In genomic region chr21:33078907-33079582, GRCh38 we compare ENCODE assay signal across 8 cellular contexts. TPM values are rescaled to one million over a fixed set of nuclear protein-coding genes. Genes with fewer than 3 reads are reported as not detected.
DNase-seq lines count a peak whose midpoint lies in the region; ATAC-seq and TF ChIP-seq lines count a peak whose summit lies in the region.

No MANE protein-coding gene starts in this region.

- no peak for TF ChIP-seq CTCF in GM10266 (IDR thresholded peaks at IDR 0.05; ENCODE audit: control insufficient read depth, insufficient read depth, low read depth, missing control alignments)
- no peak for TF ChIP-seq CTCF in hepatocyte (IDR thresholded peaks at IDR 0.05; ENCODE audit: poor library complexity)
- no peak for TF ChIP-seq CTCF in type B pancreatic cell (conservative IDR thresholded peaks at IDR 0.05)

- DNase-seq in GM10266 (ENCODE audit: extremely low spot score) (peak; percentile 82), hepatocyte (ENCODE audit: low spot score) (peak; percentile 62), type B pancreatic cell (ENCODE audit: extremely low spot score, unreplicated experiment) (no peak), retina (no peak), NCI-H1930 (lab: John Stamatoyannopoulos, UW) (no peak)
- peak; percentile 46 for DNase-seq in activated CD4-positive, alpha-beta memory T cell treated with anti-CD3 and anti-CD28 coated beads for 36 hours

- no peaks in the 10 kb centered on the region for H3K36me3 ChIP-seq in hepatocyte (replicated peaks; ENCODE audit: insufficient read depth, low read depth)

- H2AFZ ChIP-seq in hepatocyte, result no peak overlapping the region

- no peak overlapping the region for H3K4me3 Mint-ChIP-seq in activated CD4-positive, alpha-beta memory T cell treated with anti-CD3 and anti-CD28 coated beads for 36 hours
- peak overlapping the region; percentile 39 for H3K4me3 Mint-ChIP-seq in type B pancreatic cell

- POLR2A ChIA-PET in activated CD4-positive, alpha-beta memory T cell treated with anti-CD3 and anti-CD28 coated beads for 36 hours (lab: Charles Lee), result no interaction called here

- no peaks in the 10 kb centered on the region for H3K9me3 ChIP-seq in hepatocyte (ENCODE audit: low read depth)

- ATAC-seq in GM21381 (IDR thresholded peaks at IDR 0.05; ENCODE audit: unreplicated experiment) (peak; percentile 95), HG03521 (IDR thresholded peaks at IDR 0.05; ENCODE audit: unreplicated experiment) (peak; percentile 95)

- no peak overlapping the region for H3K4me2 ChIP-seq in hepatocyte

- no peaks in the 10 kb centered on the region for H4K20me1 ChIP-seq in hepatocyte (ENCODE audit: insufficient read depth, poor library complexity, severe bottlenecking)

- no peaks in the 10 kb centered on the region for H3K36me3 Mint-ChIP-seq in activated CD4-positive, alpha-beta memory T cell treated with anti-CD3 and anti-CD28 coated beads for 36 hours
- no peaks in the 10 kb centered on the region for H3K36me3 Mint-ChIP-seq in type B pancreatic cell

- CTCF ChIA-PET in activated CD4-positive, alpha-beta memory T cell treated with anti-CD3 and anti-CD28 coated beads for 36 hours (lab: Charles Lee), result interaction anchor here (1.0 kb wide), 1 partner anchor 527 kb away, joined by 3 read pairs; no protein-coding TSS in a partner anchor

- no peaks in the 10 kb centered on the region for H3K4me1 Mint-ChIP-seq in activated CD4-positive, alpha-beta memory T cell treated with anti-CD3 and anti-CD28 coated beads for 36 hours (ENCODE audit: low read depth)
- H3K4me1 Mint-ChIP-seq in type B pancreatic cell (ENCODE audit: unreplicated experiment), result peaks cover 9% of the 10 kb centered on the region

- WGBS in hepatocyte (ENCODE audit: low lambda C conversion rate, missing lambda C conversion rate), result 53% methylated on average over 10 of the region's 10 CpGs

- H3K4me3 ChIP-seq in hepatocyte, result no peak overlapping the region

- peaks cover 6% of the 10 kb centered on the region for H3K4me1 ChIP-seq in hepatocyte (ENCODE audit: insufficient read depth)

- no peaks in the 10 kb centered on the region for H3K79me2 ChIP-seq in hepatocyte

- intact Hi-C loops in activated CD4-positive, alpha-beta memory T cell treated with anti-CD3 and anti-CD28 coated beads for 36 hours (cut with micrococcal nuclease), result no loop called here

- no peaks in the 10 kb centered on the region for H3K9me2 ChIP-seq in hepatocyte (replicated peaks; ENCODE audit: insufficient read depth)

- H3K27me3 Mint-ChIP-seq in activated CD4-positive, alpha-beta memory T cell treated with anti-CD3 and anti-CD28 coated beads for 36 hours, result peaks cover 11% of the 10 kb centered on the region
- H3K27me3 Mint-ChIP-seq in type B pancreatic cell, result peaks cover 60% of the 10 kb centered on the region

- no peak overlapping the region for H3K27ac Mint-ChIP-seq in activated CD4-positive, alpha-beta memory T cell treated with anti-CD3 and anti-CD28 coated beads for 36 hours
- H3K27ac Mint-ChIP-seq in type B pancreatic cell, result peak overlapping the region; percentile 84

- H3K27ac ChIP-seq in hepatocyte, result no peak overlapping the region

- no peaks in the 10 kb centered on the region for H3K9me3 Mint-ChIP-seq in activated CD4-positive, alpha-beta memory T cell treated with anti-CD3 and anti-CD28 coated beads for 36 hours
- no peaks in the 10 kb centered on the region for H3K9me3 Mint-ChIP-seq in type B pancreatic cell

- H3K27me3 ChIP-seq in hepatocyte, result peaks cover 37% of the 10 kb centered on the region

RNA-seq across cellular contexts. Expression of gene OLIG1, which starts 9.1 kb away (rescaled TPM):
- not detected for total RNA-seq in activated CD4-positive, alpha-beta memory T cell treated with anti-CD3 and anti-CD28 coated beads for 36 hours
- not detected in 2 replicates for total RNA-seq in hepatocyte
- polyA plus RNA-seq in hepatocyte, result not detected in 2 replicates
- total RNA-seq in type B pancreatic cell (ENCODE audit: low replicate concordance), result 2.0 and 2.8 TPM in 2 replicates

RNA-seq across cellular contexts. Expression of gene OLIG2, which starts 53.3 kb away (rescaled TPM):
- not detected for total RNA-seq in activated CD4-positive, alpha-beta memory T cell treated with anti-CD3 and anti-CD28 coated beads for 36 hours
- total RNA-seq in hepatocyte (not detected in 2 replicates), type B pancreatic cell (ENCODE audit: low replicate concordance) (1.4 TPM in 1 of 2 replicates, not detected in the other)
- polyA plus RNA-seq in hepatocyte, result not detected in 2 replicates

Comparison
In these comparisons a context has a peak if more than half of its experiments do, and no peak if none do; other contexts are left out.
1. DNase-seq: peak in GM10266 (single experiment), activated CD4-positive, alpha-beta memory T cell treated with anti-CD3 and anti-CD28 coated beads for 36 hours (single experiment) and hepatocyte (single experiment); none in type B pancreatic cell (single experiment), retina (single experiment) and NCI-H1930 (0 of 2).